ENCODE assay signal across 8 cellular contexts in genomic region chr15:38651328-38652038, GRCh38.
DNase-seq lines count a peak whose midpoint lies in the region; ATAC-seq and TF ChIP-seq lines count a peak whose summit lies in the region.

No MANE protein-coding gene starts in this region.

- H3K36me3 ChIP-seq in BLaER1 (no peaks in the 10 kb centered on the region), esophagus squamous epithelium (no peaks in the 10 kb centered on the region), psoas muscle (ENCODE audit: insufficient read depth in 1 of 2, low read depth in 1 of 2) (no peaks in the 10 kb centered on the region)

- WGBS in esophagus squamous epithelium, 2 donors: 31 to 40% methylated on average over 11 of the region's 11 CpGs
- 53 to 58% (median 54%) methylated on average over 11 of the region's 11 CpGs for WGBS in psoas muscle, 3 donors

- no peak for TF ChIP-seq CTCF in esophagus squamous epithelium (IDR thresholded peaks at IDR 0.05)
- TF ChIP-seq CTCF in psoas muscle (IDR thresholded peaks at IDR 0.05): no peak

- H3K9me3 ChIP-seq in BLaER1: peaks cover 8% of the 10 kb centered on the region
- no peaks in the 10 kb centered on the region for H3K9me3 ChIP-seq in esophagus squamous epithelium
- H3K9me3 ChIP-seq in psoas muscle: no peaks in the 10 kb centered on the region

- peak overlapping the region; percentile 81 for H3K9ac ChIP-seq in BLaER1

- H3K4me1 ChIP-seq in BLaER1: peaks cover 62% of the 10 kb centered on the region
- H3K4me1 ChIP-seq in esophagus squamous epithelium: peaks cover 12 to 62% (median 27%) of the 10 kb centered on the region in 3 donors
- no peaks in the 10 kb centered on the region for H3K4me1 ChIP-seq in psoas muscle

- DNase-seq in activated CD4-positive, alpha-beta T cell treated with anti-CD3 and anti-CD28 coated beads, Interleukin-2, amount 50 U/mL, for 4 hours: peak; percentile 59 to 60
- DNase-seq in esophagus squamous epithelium (lab: John Stamatoyannopoulos, UW) (no peak), globus pallidus (ENCODE audit: low spot score) (no peak), EL (no peak), DMS53 treated with DMSO at 0.1 percent for 48 hours (lab: John Stamatoyannopoulos, UW; ENCODE audit: unreplicated experiment) (no peak), psoas muscle (no peak)

- no peaks in the 10 kb centered on the region for H4K20me1 ChIP-seq in BLaER1

- peak overlapping the region; percentile 63 for H3K4me3 ChIP-seq in BLaER1
- peak overlapping the region in 2 of 4 donors; percentile 18 to 26 for H3K4me3 ChIP-seq in esophagus squamous epithelium
- H3K4me3 ChIP-seq in psoas muscle: no peak overlapping the region

- H3K4me2 ChIP-seq in BLaER1: peak overlapping the region; percentile 91

- H3K27me3 ChIP-seq in BLaER1 (no peaks in the 10 kb centered on the region), esophagus squamous epithelium (no peaks in the 10 kb centered on the region), psoas muscle (ENCODE audit: insufficient read depth in 3 of 3, low read length in 2 of 3) (peaks cover 0 to 2% (median 0%) of the 10 kb centered on the region in 3 donors)

- ATAC-seq in HG02759 (IDR thresholded peaks at IDR 0.05; ENCODE audit: unreplicated experiment) (peak; percentile 36), psoas muscle (no peak)

- TF ChIP-seq POLR2A in esophagus squamous epithelium (IDR thresholded peaks at IDR 0.05): no peak

- H3K27ac ChIP-seq in BLaER1 (peak overlapping the region; percentile 91), esophagus squamous epithelium (peak overlapping the region; percentile 55 to 86 (median 72)), psoas muscle (no peak overlapping the region)

- intact Hi-C loops in esophagus squamous epithelium (cut with DNase I) (no loop called here), psoas muscle (cut with DNase I) (loop anchor here in 1 of 2 donors (5.0 kb wide), 1 partner anchor 824 kb away; no protein-coding TSS in a partner anchor)

Comparison
In these comparisons a context has a peak if more than half of its experiments do, and no peak if none do; other contexts are left out.
1. DNase-seq: peak in activated CD4-positive, alpha-beta T cell treated with anti-CD3 and anti-CD28 coated beads, Interleukin-2, amount 50 U/mL, for 4 hours (2 of 2); none in esophagus squamous epithelium (single experiment), globus pallidus (single experiment), EL (single experiment), DMS53 treated with DMSO at 0.1 percent for 48 hours (single experiment) and psoas muscle (0 of 2).